ENCODE assay signal across 15 cellular contexts in the genomic region with DNA sequence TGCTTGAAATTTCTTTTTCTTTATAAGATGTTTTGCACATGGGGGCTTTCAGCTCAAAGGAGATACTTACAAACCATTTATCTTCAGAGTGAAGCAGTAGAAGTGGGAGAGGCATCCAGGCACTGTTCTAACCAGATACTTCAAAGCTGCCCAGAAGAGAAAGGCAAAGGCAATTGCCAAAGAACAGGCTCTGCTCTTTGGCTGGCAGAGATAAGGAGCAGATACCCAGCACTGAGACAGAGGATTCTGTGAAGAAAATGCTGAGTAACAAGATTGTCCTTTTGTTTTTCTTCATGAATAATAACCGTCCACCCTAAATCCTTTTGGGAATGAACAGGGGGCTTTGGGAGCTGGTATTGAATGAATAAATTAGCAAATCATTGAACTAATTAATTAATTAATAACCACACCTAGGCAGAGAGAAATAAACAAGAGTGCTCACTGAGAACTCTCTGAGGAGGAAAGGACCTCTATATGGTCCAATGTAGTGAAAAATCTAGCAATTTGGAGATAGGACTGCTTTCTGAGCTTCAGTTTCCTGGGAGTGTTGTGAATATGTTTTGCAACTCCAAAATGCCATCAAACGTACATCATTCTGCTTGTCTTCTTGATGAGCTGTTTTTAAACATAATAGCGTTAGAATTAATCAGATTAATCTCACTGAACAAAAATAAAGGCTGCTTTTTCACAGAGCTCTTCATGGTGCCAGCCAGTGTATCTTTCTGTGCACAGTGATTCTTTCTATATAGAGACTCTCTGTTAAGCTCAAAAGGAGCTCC.
DNase-seq lines count a peak whose midpoint lies in the region; ATAC-seq, FAIRE-seq and TF ChIP-seq lines count a peak whose summit lies in the region.
"Had no signal": no experiment of that assay in that cellular context is flagged by ENCODE, and none has a peak within 500 bp of the region (broad histone marks: within the 10 kb centered on the region; RNA-seq: fewer than 3 reads in every experiment).

No MANE protein-coding gene starts in this region.

- no peaks in the 10 kb centered on the region for H3K36me3 Mint-ChIP-seq in CD8-positive, alpha-beta memory T cell
- peaks cover 2% of the 10 kb centered on the region for H3K36me3 Mint-ChIP-seq in astrocyte (ENCODE audit: low read depth, unreplicated experiment)

- no peak overlapping the region for H3K27ac ChIP-seq in CD8-positive, alpha-beta memory T cell (ENCODE audit: low read depth, low read length)
- H3K27ac ChIP-seq in astrocyte (ENCODE audit: low read depth, low read length) = peak overlapping the region; percentile 95
- no peak overlapping the region for H3K27ac ChIP-seq in prostate gland

- H3K27me3 ChIP-seq in CD8-positive, alpha-beta memory T cell (ENCODE audit: insufficient read depth, low read length, poor library complexity, severe bottlenecking) = no peaks in the 10 kb centered on the region
- H3K27me3 ChIP-seq in astrocyte (ENCODE audit: insufficient read depth, low read length) (no peaks in the 10 kb centered on the region), prostate gland (replicated peaks; ENCODE audit: insufficient read depth) (no peaks in the 10 kb centered on the region)

- no peak overlapping the region for H2AFZ ChIP-seq in astrocyte (ENCODE audit: low read depth, low read length)

- TF ChIP-seq POLR2A in prostate gland (IDR thresholded peaks at IDR 0.05) = no peak

- H3K4me3 ChIP-seq in CD8-positive, alpha-beta memory T cell (ENCODE audit: low read length) = no peak overlapping the region
- no peak overlapping the region for H3K4me3 ChIP-seq in astrocyte (ENCODE audit: insufficient read depth, low read depth, low read length)
- no peak overlapping the region for H3K4me3 ChIP-seq in prostate gland

- no peak for DNase-seq in CD8-positive, alpha-beta memory T cell
- DNase-seq in NCI-H226 = peak; percentile 75
- no peak for DNase-seq in astrocyte (ENCODE audit: low read depth)
- DNase-seq in myocyte (ENCODE audit: low read depth) = peak; percentile 44
- no peak for DNase-seq in Kasumi-1 (lab: John Stamatoyannopoulos, UW)
- no peak for DNase-seq in prostate gland (ENCODE audit: low spot score)
- DNase-seq in Right ventricle myocardium superior = no peak
- DNase-seq in SIG-M5 (lab: John Stamatoyannopoulos, UW) = no peak
- DNase-seq: cortex of kidney, H9, NCI-H2081, posterior cingulate gyrus, T-helper 9 cell had no signal

- no peaks in the 10 kb centered on the region for H3K79me2 ChIP-seq in astrocyte (ENCODE audit: insufficient read depth, low read length)

- no peaks in the 10 kb centered on the region for H3K36me3 ChIP-seq in CD8-positive, alpha-beta memory T cell (ENCODE audit: insufficient read depth, low read length)
- H3K36me3 ChIP-seq in astrocyte (ENCODE audit: insufficient read depth, low read length) = no peaks in the 10 kb centered on the region
- H3K36me3 ChIP-seq in prostate gland = no peaks in the 10 kb centered on the region

- peaks cover 60 to 78% (median 72%) of the 10 kb centered on the region in 3 donors for H3K4me1 Mint-ChIP-seq in CD8-positive, alpha-beta memory T cell
- peaks cover 61% of the 10 kb centered on the region for H3K4me1 Mint-ChIP-seq in astrocyte (ENCODE audit: low read depth, unreplicated experiment)

- H4K20me1 ChIP-seq in astrocyte (ENCODE audit: insufficient read depth, low read length) = no peaks in the 10 kb centered on the region

- POLR2A ChIA-PET in CD8-positive, alpha-beta memory T cell (lab: Charles Lee) = interaction anchor here (0.6 kb wide), 1 partner anchor 154 kb away, joined by 4 read pairs; no protein-coding TSS in a partner anchor

- H3K9me3 Mint-ChIP-seq in CD8-positive, alpha-beta memory T cell = no peaks in the 10 kb centered on the region
- peaks cover 3% of the 10 kb centered on the region for H3K9me3 Mint-ChIP-seq in astrocyte (ENCODE audit: unreplicated experiment)
- H3K9me3 Mint-ChIP-seq: H9 had no signal

- peak overlapping the region; percentile 79 for H3K9ac ChIP-seq in astrocyte (ENCODE audit: low read length)

- no peak overlapping the region for H3K4me3 Mint-ChIP-seq in CD8-positive, alpha-beta memory T cell
- H3K4me3 Mint-ChIP-seq in astrocyte (ENCODE audit: unreplicated experiment) = no peak overlapping the region
- H3K4me3 Mint-ChIP-seq: H9 had no signal

- no peaks in the 10 kb centered on the region for H3K9me3 ChIP-seq in CD8-positive, alpha-beta memory T cell (ENCODE audit: low read length)
- H3K9me3 ChIP-seq in astrocyte (ENCODE audit: insufficient read depth, low read depth, low read length) (no peaks in the 10 kb centered on the region), prostate gland (no peaks in the 10 kb centered on the region)

- FAIRE-seq in astrocyte (lab: Jason Lieb, UNC) = no peak
- FAIRE-seq: GM12892 had no signal

- TF ChIP-seq CTCF in astrocyte (IDR thresholded peaks at IDR 0.05; ENCODE audit: insufficient read depth, low read depth, low read length) (no peak), prostate gland (IDR thresholded peaks at IDR 0.05) (no peak)

- H3K27ac Mint-ChIP-seq in CD8-positive, alpha-beta memory T cell = peak overlapping the region in 5 of 8 donors; percentile 12 to 51 (median 20)
- H3K27ac Mint-ChIP-seq in astrocyte (ENCODE audit: unreplicated experiment) = peak overlapping the region; percentile 100
- H3K27ac Mint-ChIP-seq: H9 had no signal

- 68% methylated on average over 3 of the region's 3 CpGs for WGBS in prostate gland

- H3K4me2 ChIP-seq in astrocyte (ENCODE audit: low read length) = peak overlapping the region; percentile 7

- no peaks in the 10 kb centered on the region for H3K27me3 Mint-ChIP-seq in CD8-positive, alpha-beta memory T cell
- H3K27me3 Mint-ChIP-seq in astrocyte (ENCODE audit: low read depth, unreplicated experiment) = no peaks in the 10 kb centered on the region

- H3K4me1 ChIP-seq in CD8-positive, alpha-beta memory T cell (ENCODE audit: insufficient read depth, low read length) = peaks cover 75% of the 10 kb centered on the region
- H3K4me1 ChIP-seq in astrocyte (ENCODE audit: insufficient read depth, low read length) (peaks cover 53% of the 10 kb centered on the region), prostate gland (replicated peaks) (no peaks in the 10 kb centered on the region)

- intact Hi-C loops in prostate gland (cut with DNase I) = no loop called here
- intact Hi-C loops in Right ventricle myocardium superior (cut with DNase I) = no loop called here

- no peak for ATAC-seq in Right ventricle myocardium superior (ENCODE audit: poor library complexity)
- ATAC-seq: left lobe of liver had no signal

- CTCF ChIA-PET in CD8-positive, alpha-beta memory T cell (lab: Charles Lee) = interaction anchor here (0.9 to 1.2 kb wide), 3 partner anchors 14 to 80 kb away, joined by 3 to 4 read pairs (median 4); no protein-coding TSS in a partner anchor

Comparison
In these comparisons a context has a peak if more than half of its experiments do, and no peak if none do; other contexts are left out.
1. DNase-seq: peak in NCI-H226 (single experiment) and myocyte (single experiment); none in CD8-positive, alpha-beta memory T cell (0 of 5), astrocyte (single experiment), Kasumi-1 (0 of 2), prostate gland (single experiment), Right ventricle myocardium superior (single experiment) and SIG-M5 (single experiment).